15 cellular contexts compared by ENCODE assay signal in the genomic region with DNA sequence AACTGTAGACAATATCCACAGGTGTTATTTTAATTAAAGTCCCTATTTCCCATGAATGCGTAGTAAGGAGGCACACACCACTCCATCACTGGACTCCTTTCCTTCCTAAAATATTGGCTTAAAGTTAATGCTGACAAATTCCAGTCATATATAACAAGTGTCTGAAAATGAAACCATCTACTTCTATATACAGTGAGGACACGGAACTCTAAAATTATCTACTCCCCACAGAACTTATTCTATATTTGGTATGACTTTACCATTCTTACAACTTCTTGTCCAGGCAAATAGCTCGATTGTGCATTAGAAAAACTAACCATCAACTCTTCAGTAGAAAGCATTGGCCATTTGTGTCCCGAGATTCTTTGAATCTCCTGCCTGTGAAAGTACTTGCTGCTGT.
DNase-seq lines count a peak whose midpoint lies in the region; ATAC-seq lines count a peak whose summit lies in the region.
"Had no signal": no experiment of that assay in that cellular context is flagged by ENCODE, and none has a peak within 500 bp of the region (broad histone marks: within the 10 kb centered on the region; RNA-seq: fewer than 3 reads in every experiment).

No MANE protein-coding gene starts in this region.

- no peak overlapping the region for H3K27ac ChIP-seq in naive thymus-derived CD4-positive, alpha-beta T cell (ENCODE audit: low read depth, low read length)
- H3K27ac ChIP-seq: cardiac muscle cell, parathyroid adenoma, thyroid gland had no signal

- no peaks in the 10 kb centered on the region for H3K9me3 ChIP-seq in naive thymus-derived CD4-positive, alpha-beta T cell (ENCODE audit: control insufficient read depth in 2 of 3, low read length in 3 of 3)
- H3K9me3 ChIP-seq: thyroid gland had no signal

- H3K27me3 Mint-ChIP-seq in activated naive CD8-positive, alpha-beta T cell treated with anti-CD3 and anti-CD28 coated beads, Interleukin-2, amount 50 U/mL, for 24 hours, result no peaks in the 10 kb centered on the region
- no peaks in the 10 kb centered on the region for H3K27me3 Mint-ChIP-seq in naive thymus-derived CD4-positive, alpha-beta T cell
- H3K27me3 Mint-ChIP-seq: activated naive CD4-positive, alpha-beta T cell treated with anti-CD3 and anti-CD28 coated beads, Interleukin-2, amount 50 U/mL, for 24 hours had no signal

- CTCF ChIA-PET in naive thymus-derived CD4-positive, alpha-beta T cell (lab: Charles Lee), result no interaction called here

- POLR2A ChIA-PET in naive thymus-derived CD4-positive, alpha-beta T cell (lab: Charles Lee), result no interaction called here

- no peak overlapping the region for H3K4me3 Mint-ChIP-seq in activated naive CD8-positive, alpha-beta T cell treated with anti-CD3 and anti-CD28 coated beads, Interleukin-2, amount 50 U/mL, for 24 hours
- H3K4me3 Mint-ChIP-seq in naive thymus-derived CD4-positive, alpha-beta T cell, result no peak overlapping the region
- H3K4me3 Mint-ChIP-seq: activated naive CD4-positive, alpha-beta T cell treated with anti-CD3 and anti-CD28 coated beads, Interleukin-2, amount 50 U/mL, for 24 hours; CD8-positive, alpha-beta T cell had no signal

- ATAC-seq in GM18909 (IDR thresholded peaks at IDR 0.05; ENCODE audit: poor library complexity, unreplicated experiment), result peak; percentile 73
- peak; percentile 77 for ATAC-seq in GM21825 (IDR thresholded peaks at IDR 0.05; ENCODE audit: unreplicated experiment)
- peak; percentile 70 for ATAC-seq in HG03196 (IDR thresholded peaks at IDR 0.05; ENCODE audit: unreplicated experiment)
- ATAC-seq in activated naive CD8-positive, alpha-beta T cell treated with anti-CD3 and anti-CD28 coated beads, Interleukin-2, amount 50 U/mL, for 24 hours, result no peak
- ATAC-seq in naive thymus-derived CD4-positive, alpha-beta T cell, result no peak
- ATAC-seq: CD8-positive, alpha-beta T cell had no signal

- no peaks in the 10 kb centered on the region for H3K9me3 Mint-ChIP-seq in activated naive CD8-positive, alpha-beta T cell treated with anti-CD3 and anti-CD28 coated beads, Interleukin-2, amount 50 U/mL, for 24 hours
- H3K9me3 Mint-ChIP-seq in naive thymus-derived CD4-positive, alpha-beta T cell, result no peaks in the 10 kb centered on the region
- H3K9me3 Mint-ChIP-seq: activated naive CD4-positive, alpha-beta T cell treated with anti-CD3 and anti-CD28 coated beads, Interleukin-2, amount 50 U/mL, for 24 hours; CD8-positive, alpha-beta T cell had no signal

- peaks cover 11% of the 10 kb centered on the region for H3K4me1 Mint-ChIP-seq in activated naive CD8-positive, alpha-beta T cell treated with anti-CD3 and anti-CD28 coated beads, Interleukin-2, amount 50 U/mL, for 24 hours
- H3K4me1 Mint-ChIP-seq in naive thymus-derived CD4-positive, alpha-beta T cell, result peaks cover 0 to 17% (median 9%) of the 10 kb centered on the region in 7 donors
- H3K4me1 Mint-ChIP-seq: activated naive CD4-positive, alpha-beta T cell treated with anti-CD3 and anti-CD28 coated beads, Interleukin-2, amount 50 U/mL, for 24 hours had no signal

- no peaks in the 10 kb centered on the region for H3K4me1 ChIP-seq in naive thymus-derived CD4-positive, alpha-beta T cell (ENCODE audit: control insufficient read depth in 2 of 2, insufficient read depth in 2 of 2, low read length in 2 of 2)
- H3K4me1 ChIP-seq: parathyroid adenoma, thyroid gland had no signal

- H3K36me3 ChIP-seq in naive thymus-derived CD4-positive, alpha-beta T cell (ENCODE audit: control insufficient read depth in 2 of 3, insufficient read depth in 3 of 3, low read length in 3 of 3), result no peaks in the 10 kb centered on the region
- H3K36me3 ChIP-seq: cardiac muscle cell, thyroid gland had no signal

- H3K4me3 ChIP-seq in naive thymus-derived CD4-positive, alpha-beta T cell (ENCODE audit: low read length), result no peak overlapping the region
- H3K4me3 ChIP-seq: cardiac muscle cell, thyroid gland had no signal

- intact Hi-C loops in naive thymus-derived CD4-positive, alpha-beta T cell (cut with micrococcal nuclease), result no loop called here

- no peaks in the 10 kb centered on the region for H3K27me3 ChIP-seq in naive thymus-derived CD4-positive, alpha-beta T cell (ENCODE audit: control insufficient read depth in 2 of 2, insufficient read depth in 2 of 2, low read length in 2 of 2)
- H3K27me3 ChIP-seq: cardiac muscle cell, thyroid gland had no signal

- DNase-seq in globus pallidus (ENCODE audit: low spot score), result peak; percentile 11
- no peak for DNase-seq in activated naive CD8-positive, alpha-beta T cell treated with anti-CD3 and anti-CD28 coated beads, Interleukin-2, amount 50 U/mL, for 24 hours
- no peak for DNase-seq in naive thymus-derived CD4-positive, alpha-beta T cell
- DNase-seq in NCI-H2171 (lab: John Stamatoyannopoulos, UW), result no peak
- DNase-seq: CD8-positive, alpha-beta T cell; islet precursor cell; NCI-H1694; stimulated activated CD4-positive, alpha-beta T cell treated with anti-CD3 and anti-CD28 coated beads, Interleukin-12 subunit alpha, Interleukin-12 subunit beta, amount 100 ng/mL, for 4 hours; thyroid gland had no signal

- no peaks in the 10 kb centered on the region for H3K36me3 Mint-ChIP-seq in activated naive CD8-positive, alpha-beta T cell treated with anti-CD3 and anti-CD28 coated beads, Interleukin-2, amount 50 U/mL, for 24 hours (ENCODE audit: low read depth)
- no peaks in the 10 kb centered on the region for H3K36me3 Mint-ChIP-seq in naive thymus-derived CD4-positive, alpha-beta T cell
- H3K36me3 Mint-ChIP-seq: activated naive CD4-positive, alpha-beta T cell treated with anti-CD3 and anti-CD28 coated beads, Interleukin-2, amount 50 U/mL, for 24 hours; CD8-positive, alpha-beta T cell had no signal

- no peak overlapping the region for H3K27ac Mint-ChIP-seq in activated naive CD8-positive, alpha-beta T cell treated with anti-CD3 and anti-CD28 coated beads, Interleukin-2, amount 50 U/mL, for 24 hours
- no peak overlapping the region for H3K27ac Mint-ChIP-seq in naive thymus-derived CD4-positive, alpha-beta T cell
- H3K27ac Mint-ChIP-seq: activated naive CD4-positive, alpha-beta T cell treated with anti-CD3 and anti-CD28 coated beads, Interleukin-2, amount 50 U/mL, for 24 hours; CD8-positive, alpha-beta T cell had no signal

Comparison
In these comparisons a context has a peak if more than half of its experiments do, and no peak if none do; other contexts are left out.
1. ATAC-seq: peak in GM18909 (single experiment), GM21825 (single experiment) and HG03196 (single experiment); none in activated naive CD8-positive, alpha-beta T cell treated with anti-CD3 and anti-CD28 coated beads, Interleukin-2, amount 50 U/mL, for 24 hours (single experiment) and naive thymus-derived CD4-positive, alpha-beta T cell (single experiment).